8 cellular contexts compared by ENCODE assay signal in genomic region chr20:33209789-33210188, GRCh38. TPM values are rescaled to one million over a fixed set of nuclear protein-coding genes. Genes with fewer than 3 reads are reported as not detected.
DNase-seq lines count a peak whose midpoint lies in the region; ATAC-seq, FAIRE-seq and TF ChIP-seq lines count a peak whose summit lies in the region.

No MANE protein-coding gene starts in this region.

- H3K9me3 Mint-ChIP-seq in activated T-cell treated with anti-CD3 and anti-CD28 coated beads, Interleukin-2, amount 50 U/mL, for 24 hours: no peaks in the 10 kb centered on the region

- H3K4me1 ChIP-seq in pancreas: peaks cover 0 to 3% (median 0%) of the 10 kb centered on the region in 3 donors

- no peak for TF ChIP-seq POLR2A in NB4 (IDR thresholded peaks at IDR 0.05; ENCODE audit: extremely low read depth, insufficient read length)

- no peaks in the 10 kb centered on the region for H3K36me3 ChIP-seq in pancreas

- 3 to 6% methylated on average over 13 of the region's 13 CpGs for WGBS in pancreas, 2 donors

- intact Hi-C loops in pancreas (cut with DNase I): loop anchor here in 2 of 3 donors (5.0 to 10.0 kb wide), 2 partner anchors 115 to 117 kb away; no protein-coding TSS in a partner anchor

- peak; percentile 71 to 93 (median 90) for ATAC-seq in pancreas

- DNase-seq in EL (peak; percentile 55), NB4 (ENCODE audit: low read depth) (peak; percentile 66), foreskin fibroblast (peak; percentile 30 to 75), pancreas (peak; percentile 70 to 92 (median 80)), COR-L47 (lab: John Stamatoyannopoulos, UW) (no peak), NCI-H748 (lab: John Stamatoyannopoulos, UW; ENCODE audit: unreplicated experiment) (no peak)
- DNase-seq in activated T-cell treated with anti-CD3 and anti-CD28 coated beads, Interleukin-2, amount 50 U/mL, for 24 hours: peak; percentile 46
- DNase-seq in stimulated activated naive CD4-positive, alpha-beta T cell treated with Interleukin-2 at 50 U/mL for 16 hours (lab: John Stamatoyannopoulos, UW): no peak

- no peak overlapping the region for H3K4me3 Mint-ChIP-seq in activated T-cell treated with anti-CD3 and anti-CD28 coated beads, Interleukin-2, amount 50 U/mL, for 24 hours

- FAIRE-seq in pancreas (lab: Jason Lieb, UNC): no peak

- no peaks in the 10 kb centered on the region for H3K27me3 ChIP-seq in pancreas

- H3K9me3 ChIP-seq in pancreas: no peaks in the 10 kb centered on the region

- no peak overlapping the region for H3K27ac Mint-ChIP-seq in activated T-cell treated with anti-CD3 and anti-CD28 coated beads, Interleukin-2, amount 50 U/mL, for 24 hours

- TF ChIP-seq CTCF in NB4 (IDR thresholded peaks at IDR 0.05; ENCODE audit: low read depth, low read length) (no peak), foreskin fibroblast (IDR thresholded peaks at IDR 0.05; ENCODE audit: low read depth, low read length) (no peak), pancreas (IDR thresholded peaks at IDR 0.05) (no peak)

- peaks cover 4% of the 10 kb centered on the region for H3K4me1 Mint-ChIP-seq in activated T-cell treated with anti-CD3 and anti-CD28 coated beads, Interleukin-2, amount 50 U/mL, for 24 hours (ENCODE audit: low read depth)

- no peak overlapping the region for H3K27ac ChIP-seq in pancreas

- H3K27me3 Mint-ChIP-seq in activated T-cell treated with anti-CD3 and anti-CD28 coated beads, Interleukin-2, amount 50 U/mL, for 24 hours: peaks cover 66% of the 10 kb centered on the region

- H3K4me3 ChIP-seq in NB4 (ENCODE audit: low read depth, low read length): no peak overlapping the region
- H3K4me3 ChIP-seq in foreskin fibroblast (ENCODE audit: low read depth in 1 of 2, low read length in 2 of 2): no peak overlapping the region
- no peak overlapping the region for H3K4me3 ChIP-seq in pancreas

- H3K36me3 Mint-ChIP-seq in activated T-cell treated with anti-CD3 and anti-CD28 coated beads, Interleukin-2, amount 50 U/mL, for 24 hours (ENCODE audit: low read depth): no peaks in the 10 kb centered on the region

RNA-seq across cellular contexts. Expression of gene BPIFA3, which starts 7.4 kb away (rescaled TPM):
- not detected for total RNA-seq in pancreas
- not detected for polyA plus RNA-seq in pancreas

RNA-seq across cellular contexts. Expression of gene BPIFA1, which starts 26.0 kb away (rescaled TPM):
- total RNA-seq in pancreas: not detected
- not detected for polyA plus RNA-seq in pancreas

RNA-seq across cellular contexts. Expression of gene BPIFA2, which starts 41.8 kb away (rescaled TPM):
- total RNA-seq in pancreas: not detected
- not detected for polyA plus RNA-seq in pancreas

Comparison
In these comparisons a context has a peak if more than half of its experiments do, and no peak if none do; other contexts are left out.
1. DNase-seq: peak in EL (single experiment), NB4 (single experiment), activated T-cell treated with anti-CD3 and anti-CD28 coated beads, Interleukin-2, amount 50 U/mL, for 24 hours (single experiment), foreskin fibroblast (2 of 2) and pancreas (6 of 6); none in COR-L47 (single experiment), stimulated activated naive CD4-positive, alpha-beta T cell treated with Interleukin-2 at 50 U/mL for 16 hours (single experiment) and NCI-H748 (single experiment).